8 cellular contexts compared by ENCODE assay signal in genomic region chr17:2592974-2593845, GRCh38. TPM values are rescaled to one million over a fixed set of nuclear protein-coding genes. Genes with fewer than 3 reads are reported as not detected.
DNase-seq lines count a peak whose midpoint lies in the region; ATAC-seq, FAIRE-seq and TF ChIP-seq lines count a peak whose summit lies in the region.

PAFAH1B1 (plus strand) TSS chr17:2593654; CDS start chr17:2638289, 44,635 bp downstream.

- peak within 1 kb of the TSS; percentile 93 for H3K9ac ChIP-seq in astrocyte (ENCODE audit: low read length)

- H3K27ac ChIP-seq in astrocyte (ENCODE audit: low read depth, low read length), result peak within 1 kb of the TSS; percentile 97

- peaks cover 12% of the 10 kb centered on the region for H3K4me1 ChIP-seq in astrocyte (ENCODE audit: insufficient read depth, low read length)

- H3K36me3 Mint-ChIP-seq in astrocyte (ENCODE audit: low read depth, unreplicated experiment), result no peaks in the 10 kb centered on the region

- peaks cover 15% of the 10 kb centered on the region for H3K4me1 Mint-ChIP-seq in astrocyte (ENCODE audit: low read depth, unreplicated experiment)

- H3K27me3 Mint-ChIP-seq in astrocyte (ENCODE audit: low read depth, unreplicated experiment), result no peaks in the 10 kb centered on the region

- no peaks in the 10 kb centered on the region for H3K9me3 Mint-ChIP-seq in astrocyte (ENCODE audit: unreplicated experiment)

- peak within 1 kb of the TSS; percentile 96 for H3K27ac Mint-ChIP-seq in astrocyte (ENCODE audit: unreplicated experiment)

- ATAC-seq in HG02870 (IDR thresholded peaks at IDR 0.05; ENCODE audit: unreplicated experiment) (peak; percentile 84), GM18870 (IDR thresholded peaks at IDR 0.05; ENCODE audit: unreplicated experiment) (no peak)

- no peaks in the 10 kb centered on the region for H3K9me3 ChIP-seq in astrocyte (ENCODE audit: insufficient read depth, low read depth, low read length)

- in situ Hi-C loops in GM13977 (cut with MboI; ENCODE audit: low pct_unique_long_range_greater_than_20kb, low sequenced_read_pairs, unreplicated experiment), result no loop called here

- peak within 1 kb of the TSS; percentile 90 for H3K4me3 ChIP-seq in astrocyte (ENCODE audit: insufficient read depth, low read depth, low read length)

- DNase-seq in GM13977 (ENCODE audit: low spot score), result peak; percentile 97
- DNase-seq in NCI-H1694 treated with DMSO at 0.1 percent for 48 hours (lab: John Stamatoyannopoulos, UW), result peak; percentile 82
- DNase-seq in T-helper 22 cell (ENCODE audit: low read depth), result peak; percentile 91
- peak; percentile 46 for DNase-seq in astrocyte (ENCODE audit: low read depth)
- DNase-seq in hepatic stellate cell (ENCODE audit: low spot score), result peak; percentile 97
- peak; percentile 96 for DNase-seq in retina

- peak within 1 kb of the TSS; percentile 91 for H3K4me2 ChIP-seq in astrocyte (ENCODE audit: low read length)

- TF ChIP-seq CTCF in GM13977 (IDR thresholded peaks at IDR 0.05; ENCODE audit: extremely low read depth, insufficient read depth, missing control alignments), result peak; percentile 42
- no peak for TF ChIP-seq CTCF in astrocyte (IDR thresholded peaks at IDR 0.05; ENCODE audit: insufficient read depth, low read depth, low read length)

- peak within 1 kb of the TSS; percentile 98 for H2AFZ ChIP-seq in astrocyte (ENCODE audit: low read depth, low read length)

- H3K4me3 Mint-ChIP-seq in astrocyte (ENCODE audit: unreplicated experiment), result peak within 1 kb of the TSS; percentile 98

- peaks cover 39% of the 10 kb centered on the region for H4K20me1 ChIP-seq in astrocyte (ENCODE audit: insufficient read depth, low read length)

- H3K27me3 ChIP-seq in astrocyte (ENCODE audit: insufficient read depth, low read length), result no peaks in the 10 kb centered on the region

- no peak for FAIRE-seq in astrocyte (lab: Jason Lieb, UNC)

- peaks cover 43% of the 10 kb centered on the region for H3K79me2 ChIP-seq in astrocyte (ENCODE audit: insufficient read depth, low read length)

- no peaks in the 10 kb centered on the region for H3K36me3 ChIP-seq in astrocyte (ENCODE audit: insufficient read depth, low read length)

RNA-seq across cellular contexts. Expression of gene PAFAH1B1, which starts in this region (rescaled TPM):
- total RNA-seq in astrocyte, result 195 and 204 TPM in 2 replicates

Comparison
In these comparisons a context has a peak if more than half of its experiments do, and no peak if none do; other contexts are left out.
1. DNase-seq: peak in every context shown above with its lines; median percentile 97 in GM13977; 97 in hepatic stellate cell; 96 in retina; 91 in T-helper 22 cell; 82 in NCI-H1694 treated with DMSO at 0.1 percent for 48 hours; 46 in astrocyte.